ENCODE assay signal across 1 cellular context in genomic region chr11:130042093-130042591, GRCh38.
TF ChIP-seq lines count a peak whose summit lies in the region.

No MANE protein-coding gene starts in this region.

TF ChIP-seq in HEK293T, 16 proteins besides CTCF, POLR2A, EP300 and RAD21 (continued from another document):
- TF ChIP-seq PKNOX1 (IDR thresholded peaks at IDR 0.05) (no peak), LEF1 (IDR thresholded peaks at IDR 0.05; ENCODE audit: borderline replicate concordance) (no peak), FOXA1 (IDR thresholded peaks at IDR 0.05) (no peak)
